In genomic region chr7:118330373-118330772, GRCh38 we compare ENCODE assay signal across 26 cellular contexts.
DNase-seq lines count a peak whose midpoint lies in the region; ATAC-seq, FAIRE-seq and TF ChIP-seq lines count a peak whose summit lies in the region.
"Had no signal": no experiment of that assay in that cellular context is flagged by ENCODE, and none has a peak within 500 bp of the region (broad histone marks: within the 10 kb centered on the region; RNA-seq: fewer than 3 reads in every experiment).

No MANE protein-coding gene starts in this region.

- H3K36me3 ChIP-seq in RWPE2 (ENCODE audit: low read depth), result no peaks in the 10 kb centered on the region
- H3K36me3 ChIP-seq: left ventricle myocardium inferior, neural progenitor cell, pancreas, suprapubic skin had no signal

- intact Hi-C loops in left ventricle myocardium superior (cut with micrococcal nuclease), result no loop called here
- intact Hi-C loops in head of caudate nucleus (cut with DNase I), result no loop called here

- peak; percentile 23 for FAIRE-seq in H54 (lab: Jason Lieb, UNC)
- FAIRE-seq: A549, pancreas had no signal

- H3K4me3 ChIP-seq in RWPE2 (ENCODE audit: severe bottlenecking), result no peak overlapping the region
- H3K4me3 ChIP-seq: A549, left ventricle myocardium inferior, neural progenitor cell, pancreas, skin epidermis, suprapubic skin had no signal

- peak; percentile 40 for DNase-seq in A172 (ENCODE audit: low spot score)
- DNase-seq in H54 (ENCODE audit: insufficient read length, low spot score), result no peak
- no peak for DNase-seq in RWPE2 (ENCODE audit: low spot score)
- DNase-seq in kidney glomerular epithelial cell (lab: John Stamatoyannopoulos, UW), result peak; percentile 57
- DNase-seq in SHP77 (lab: John Stamatoyannopoulos, UW), result no peak
- DNase-seq in left ventricle myocardium superior, result no peak
- no peak for DNase-seq in NCI-H524 (lab: John Stamatoyannopoulos, UW)
- no peak for DNase-seq in head of caudate nucleus
- DNase-seq: activated CD4-positive, alpha-beta T cell treated with anti-CD3 and anti-CD28 coated beads for 4 hours; activated CD8-positive, alpha-beta T cell treated with anti-CD3 and anti-CD28 coated beads, Interleukin-2, amount 10 ng/mL, durations not matched to agents 7 days and 5 days; amygdala; left ventricle myocardium inferior; NCI-H1694 treated with DMSO at 0.1 percent for 48 hours; NCI-H2171 treated with DMSO at 0.1 percent for 48 hours; pancreas; retina; SIG-M5; stimulated activated naive CD4-positive, alpha-beta T cell treated with Interleukin-2 at 50 U/mL for 16 hours; SW 1271; T-helper 9 cell had no signal

- H3K9me3 ChIP-seq in RWPE2 (ENCODE audit: severe bottlenecking), result no peaks in the 10 kb centered on the region
- H3K9me3 ChIP-seq: A549, left ventricle myocardium inferior, pancreas, suprapubic skin had no signal

- TF ChIP-seq CTCF in RWPE2 (IDR thresholded peaks at IDR 0.05; ENCODE audit: poor library complexity, severe bottlenecking), result no peak

- no peak overlapping the region for H3K27ac ChIP-seq in RWPE2 (ENCODE audit: poor library complexity, severe bottlenecking)
- H3K27ac ChIP-seq: A549, HL-60, left ventricle myocardium inferior, neural progenitor cell, pancreas, skin epidermis, suprapubic skin, VCaP had no signal

- TF ChIP-seq POLR2A in H54 (IDR thresholded peaks at IDR 0.05; ENCODE audit: low read depth, low read length), result no peak

- no peaks in the 10 kb centered on the region for H3K4me1 ChIP-seq in RWPE2 (ENCODE audit: insufficient read depth, poor library complexity, severe bottlenecking)
- H3K4me1 ChIP-seq: A549, left ventricle myocardium inferior, neural progenitor cell, pancreas, suprapubic skin had no signal

- ATAC-seq in RWPE2 (ENCODE audit: low read depth) (peak; percentile 44; the same call in 1 of the 3 replicates), left ventricle myocardium superior (no peak)
- ATAC-seq: A549; activated CD8-positive, alpha-beta T cell treated with anti-CD3 and anti-CD28 coated beads, Interleukin-2, amount 10 ng/mL, durations not matched to agents 7 days and 5 days; pancreas had no signal

- no peaks in the 10 kb centered on the region for H3K27me3 ChIP-seq in RWPE2 (ENCODE audit: insufficient read depth, poor library complexity, severe bottlenecking)
- H3K27me3 ChIP-seq: neural progenitor cell, pancreas, suprapubic skin had no signal

Comparison
In these comparisons a context has a peak if more than half of its experiments do, and no peak if none do; other contexts are left out.
1. DNase-seq: peak in A172 (single experiment) and kidney glomerular epithelial cell (single experiment); none in H54 (single experiment), RWPE2 (single experiment), SHP77 (0 of 2), left ventricle myocardium superior (single experiment), NCI-H524 (0 of 2) and head of caudate nucleus (0 of 42).